Comparison of ENCODE assay signal across 13 cellular contexts in the genomic region with DNA sequence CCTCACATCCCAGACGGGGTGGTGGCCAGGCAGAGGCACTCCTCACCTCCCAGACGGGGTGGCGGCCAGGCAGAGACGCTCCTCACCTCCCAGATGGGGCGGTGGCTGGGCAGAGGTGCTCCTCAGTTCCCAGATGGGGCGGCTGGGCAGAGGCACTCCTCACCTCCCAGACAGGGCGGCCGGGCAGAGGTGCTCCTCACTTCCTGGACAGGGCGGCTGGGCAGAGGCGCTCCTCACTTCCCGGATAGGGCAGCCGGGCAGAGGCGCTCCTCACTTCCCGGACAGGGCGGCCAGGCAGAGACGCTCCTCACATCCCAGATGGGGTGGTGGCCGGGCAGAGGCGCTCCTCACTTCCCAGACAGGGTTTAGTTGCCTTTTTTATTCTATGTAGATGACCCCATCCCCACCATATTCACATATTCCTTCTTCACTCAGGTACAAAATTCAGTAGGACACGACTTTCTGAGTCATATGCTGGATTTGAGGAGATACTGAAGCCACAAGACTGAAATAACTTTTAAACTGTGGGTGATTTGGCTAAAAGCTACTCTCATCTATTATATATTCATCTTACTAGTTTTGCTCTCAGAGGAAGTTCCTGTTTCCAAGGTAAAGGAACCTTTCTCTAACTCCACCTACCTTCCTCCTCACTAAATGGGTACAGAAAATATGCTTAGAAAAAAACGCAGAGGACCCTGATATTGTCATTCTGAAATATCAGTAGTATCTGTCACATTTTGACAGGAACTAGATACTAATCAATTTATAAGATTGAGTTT. TPM values are rescaled to one million over a fixed set of nuclear protein-coding genes. Genes with fewer than 3 reads are reported as not detected.
DNase-seq lines count a peak whose midpoint lies in the region; ATAC-seq and TF ChIP-seq lines count a peak whose summit lies in the region.
"Had no signal": no experiment of that assay in that cellular context is flagged by ENCODE, and none has a peak within 500 bp of the region (broad histone marks: within the 10 kb centered on the region; RNA-seq: fewer than 3 reads in every experiment).

No MANE protein-coding gene starts in this region.

- H3K36me3 Mint-ChIP-seq in activated B cell treated with CpG ODN at 0.5 μM for 24 hours (ENCODE audit: low read depth) (peaks cover 41% of the 10 kb centered on the region), memory B cell (peaks cover 11% of the 10 kb centered on the region), CD14-positive monocyte (peaks cover 48 to 54% of the 10 kb centered on the region in 2 donors), GM23338 (ENCODE audit: low read depth) (peaks cover 32% of the 10 kb centered on the region)
- H3K36me3 Mint-ChIP-seq in stimulated activated memory B cell treated with anti-CD40 and anti-IgM and Interleukin-4, amounts not matched to agents 10 μg/mL and 1 μg/mL and 100 μg/mL, for 72 hours: peaks cover 66% of the 10 kb centered on the region

- no peak overlapping the region for H3K4me3 ChIP-seq in DND-41 (ENCODE audit: low read depth in 1 of 2, low read length in 2 of 2)
- no peak overlapping the region for H3K4me3 ChIP-seq in GM23338
- H3K4me3 ChIP-seq: HAP-1 had no signal

- H2AFZ ChIP-seq in DND-41 (ENCODE audit: low read depth, low read length): no peak overlapping the region
- no peak overlapping the region for H2AFZ ChIP-seq in GM23338

- no peak overlapping the region for H3K9ac ChIP-seq in DND-41 (ENCODE audit: low read depth, low read length)

- H3K27ac ChIP-seq in DND-41 (ENCODE audit: low read length) (no peak overlapping the region), GM23338 (ENCODE audit: low read depth) (no peak overlapping the region)
- H3K27ac ChIP-seq: C4-2B had no signal

- no peak for TF ChIP-seq CTCF in DND-41 (IDR thresholded peaks at IDR 0.05; ENCODE audit: borderline replicate concordance, extremely low read depth, low read length, poor library complexity, severe bottlenecking)
- TF ChIP-seq CTCF in activated B cell treated with CpG ODN at 0.5 μM for 24 hours (IDR thresholded peaks at IDR 0.05): no peak
- TF ChIP-seq CTCF in CD14-positive monocyte (IDR thresholded peaks at IDR 0.05): no peak
- TF ChIP-seq CTCF in GM23338 (conservative IDR thresholded peaks at IDR 0.05; ENCODE audit: low read depth in 2 of 2): no peak

- ATAC-seq in DND-41 (ENCODE audit: insufficient read depth, low read depth) (no peak), activated B cell treated with CpG ODN at 0.5 μM for 24 hours (ENCODE audit: low read depth) (peak; percentile 63), memory B cell (ENCODE audit: low read depth) (peak; percentile 63), GM23338 (no peak), GM19463 (IDR thresholded peaks at IDR 0.05; ENCODE audit: unreplicated experiment) (no peak)
- peak; percentile 55 for ATAC-seq in stimulated activated memory B cell treated with anti-CD40 and anti-IgM and Interleukin-4, amounts not matched to agents 10 μg/mL and 1 μg/mL and 100 μg/mL, for 72 hours
- ATAC-seq: HepG2 had no signal

- H3K9me3 Mint-ChIP-seq in activated B cell treated with CpG ODN at 0.5 μM for 24 hours (no peaks in the 10 kb centered on the region), memory B cell (no peaks in the 10 kb centered on the region), CD14-positive monocyte (peaks cover 0 to 4% (median 2%) of the 10 kb centered on the region in 7 donors), GM23338 (peaks cover 48% of the 10 kb centered on the region)
- H3K9me3 Mint-ChIP-seq in stimulated activated memory B cell treated with anti-CD40 and anti-IgM and Interleukin-4, amounts not matched to agents 10 μg/mL and 1 μg/mL and 100 μg/mL, for 72 hours: no peaks in the 10 kb centered on the region

- H3K4me1 Mint-ChIP-seq in activated B cell treated with CpG ODN at 0.5 μM for 24 hours (peaks cover 78% of the 10 kb centered on the region), memory B cell (peaks cover 39% of the 10 kb centered on the region), CD14-positive monocyte (peaks cover 43% of the 10 kb centered on the region), GM23338 (no peaks in the 10 kb centered on the region)
- peaks cover 65% of the 10 kb centered on the region for H3K4me1 Mint-ChIP-seq in stimulated activated memory B cell treated with anti-CD40 and anti-IgM and Interleukin-4, amounts not matched to agents 10 μg/mL and 1 μg/mL and 100 μg/mL, for 72 hours

- no peaks in the 10 kb centered on the region for H3K36me3 ChIP-seq in DND-41 (ENCODE audit: insufficient read depth, low read length)
- no peaks in the 10 kb centered on the region; the same call in none of the 2 replicates for H3K36me3 ChIP-seq in GM23338 (ENCODE audit: insufficient read depth)
- H3K36me3 ChIP-seq: BE2C, HAP-1 had no signal

- H3F3A ChIP-seq in GM23338 (replicated peaks; ENCODE audit: low read depth): no peaks in the 10 kb centered on the region

- H3K27ac Mint-ChIP-seq in activated B cell treated with CpG ODN at 0.5 μM for 24 hours (peak overlapping the region; percentile 80), memory B cell (peak overlapping the region; percentile 93), CD14-positive monocyte (no peak overlapping the region), GM23338 (no peak overlapping the region)
- peak overlapping the region; percentile 83 for H3K27ac Mint-ChIP-seq in stimulated activated memory B cell treated with anti-CD40 and anti-IgM and Interleukin-4, amounts not matched to agents 10 μg/mL and 1 μg/mL and 100 μg/mL, for 72 hours

- POLR2A ChIA-PET in activated B cell treated with CpG ODN at 0.5 μM for 24 hours (lab: Charles Lee): interaction anchor here (0.8 to 2.0 kb wide), 8 partner anchors 9 to 69 kb away, joined by 3 to 7 read pairs (median 4); a partner anchor contains a TSS

- H3K9me2 ChIP-seq in GM23338 (ENCODE audit: insufficient read depth): 0 out of 2 replicates have a peak, but pooled peaks cover 8% of the 10 kb centered on the region

- CTCF ChIA-PET in activated B cell treated with CpG ODN at 0.5 μM for 24 hours (lab: Charles Lee): interaction anchor here (1.2 to 2.0 kb wide), 2 partner anchors 17 to 117 kb away, joined by 3 to 6 read pairs; a partner anchor contains a TSS

- H3K9me3 ChIP-seq in DND-41 (ENCODE audit: insufficient read depth, low read length, severe bottlenecking): peaks cover 3% of the 10 kb centered on the region
- H3K9me3 ChIP-seq: BE2C, HAP-1 had no signal

- H3K27me3 ChIP-seq in DND-41 (ENCODE audit: insufficient read depth, low read length, poor library complexity) (no peaks in the 10 kb centered on the region), GM23338 (ENCODE audit: insufficient read depth) (no peaks in the 10 kb centered on the region)
- H3K27me3 ChIP-seq: BE2C had no signal

- no peak overlapping the region for H3K4me2 ChIP-seq in DND-41 (ENCODE audit: insufficient read depth, low read length)
- no peak overlapping the region for H3K4me2 ChIP-seq in GM23338

- intact Hi-C loops in activated B cell treated with CpG ODN at 0.5 μM for 24 hours (cut with micrococcal nuclease) (no loop called here), CD14-positive monocyte (cut with micrococcal nuclease) (no loop called here)

- H4K20me1 ChIP-seq in DND-41 (ENCODE audit: insufficient read depth, low read length) (no peaks in the 10 kb centered on the region), GM23338 (replicated peaks; ENCODE audit: insufficient read depth) (no peaks in the 10 kb centered on the region)

- DNase-seq in DND-41 (peak; percentile 5), activated B cell treated with CpG ODN at 0.5 μM for 24 hours (no peak), memory B cell (ENCODE audit: low spot score in 2 of 2) (no peak), CD14-positive monocyte (ENCODE audit: low spot score) (no peak), GM23338 (ENCODE audit: low spot score) (no peak)
- DNase-seq in stimulated activated CD8-positive, alpha-beta memory T cell treated with anti-CD3 and anti-CD28 coated beads, Interleukin-4, amount 100 ng/mL, for 48 hours: no peak
- DNase-seq: DMS53 had no signal

- H3K79me2 ChIP-seq in DND-41 (ENCODE audit: insufficient read depth, low read length) (no peaks in the 10 kb centered on the region), GM23338 (replicated peaks; ENCODE audit: insufficient read depth) (no peaks in the 10 kb centered on the region)

- H3K4me3 Mint-ChIP-seq in activated B cell treated with CpG ODN at 0.5 μM for 24 hours: no peak overlapping the region
- peak overlapping the region; percentile 49 for H3K4me3 Mint-ChIP-seq in memory B cell
- H3K4me3 Mint-ChIP-seq in stimulated activated memory B cell treated with anti-CD40 and anti-IgM and Interleukin-4, amounts not matched to agents 10 μg/mL and 1 μg/mL and 100 μg/mL, for 72 hours: peak overlapping the region; percentile 38
- no peak overlapping the region for H3K4me3 Mint-ChIP-seq in CD14-positive monocyte
- no peak overlapping the region for H3K4me3 Mint-ChIP-seq in GM23338

- H3K27me3 Mint-ChIP-seq in activated B cell treated with CpG ODN at 0.5 μM for 24 hours: no peaks in the 10 kb centered on the region
- no peaks in the 10 kb centered on the region for H3K27me3 Mint-ChIP-seq in memory B cell
- no peaks in the 10 kb centered on the region for H3K27me3 Mint-ChIP-seq in stimulated activated memory B cell treated with anti-CD40 and anti-IgM and Interleukin-4, amounts not matched to agents 10 μg/mL and 1 μg/mL and 100 μg/mL, for 72 hours
- H3K27me3 Mint-ChIP-seq in CD14-positive monocyte (ENCODE audit: low read depth in 3 of 3): peaks cover 0 to 3% (median 2%) of the 10 kb centered on the region in 3 donors
- peaks cover 4% of the 10 kb centered on the region for H3K27me3 Mint-ChIP-seq in GM23338 (ENCODE audit: insufficient read depth, low read depth, poor library complexity)

- H3K4me1 ChIP-seq in DND-41 (ENCODE audit: insufficient read depth, low read length) (no peaks in the 10 kb centered on the region), GM23338 (ENCODE audit: insufficient read depth) (no peaks in the 10 kb centered on the region)
- H3K4me1 ChIP-seq: BE2C, HAP-1 had no signal

TF ChIP-seq in GM23338, 12 proteins besides CTCF, POLR2A, EP300 and RAD21:
- no peak for TF ChIP-seq POLR2AphosphoS5 (IDR thresholded peaks at IDR 0.05; ENCODE audit: low read depth)
- TF ChIP-seq, protein P1, sequence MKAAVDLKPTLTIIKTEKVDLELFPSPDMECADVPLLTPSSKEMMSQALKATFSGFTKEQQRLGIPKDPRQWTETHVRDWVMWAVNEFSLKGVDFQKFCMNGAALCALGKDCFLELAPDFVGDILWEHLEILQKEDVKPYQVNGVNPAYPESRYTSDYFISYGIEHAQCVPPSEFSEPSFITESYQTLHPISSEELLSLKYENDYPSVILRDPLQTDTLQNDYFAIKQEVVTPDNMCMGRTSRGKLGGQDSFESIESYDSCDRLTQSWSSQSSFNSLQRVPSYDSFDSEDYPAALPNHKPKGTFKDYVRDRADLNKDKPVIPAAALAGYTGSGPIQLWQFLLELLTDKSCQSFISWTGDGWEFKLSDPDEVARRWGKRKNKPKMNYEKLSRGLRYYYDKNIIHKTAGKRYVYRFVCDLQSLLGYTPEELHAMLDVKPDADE (IDR thresholded peaks at IDR 0.05): no peak

RNA-seq across cellular contexts. Expression of a gene that starts 54.4 kb away (rescaled TPM):
- 187 TPM in 2 replicates for total RNA-seq in activated B cell treated with CpG ODN at 0.5 μM for 24 hours
- polyA plus RNA-seq in CD14-positive monocyte (10 to 100 TPM; 70.4 to 71.1 TPM), GM23338 (2016; fragmentation: Nextera tagmentation; extraction: Ambion mirVana) (2.5 and 3.6 TPM in 2 replicates)
- total RNA-seq in GM23338 (2014; rRNA removed; shearing (Covaris generic)): 2.0 and 2.3 TPM in 2 replicates

Comparison
In these comparisons a context has a peak if more than half of its experiments do, and no peak if none do; other contexts are left out.
1. ATAC-seq: peak in activated B cell treated with CpG ODN at 0.5 μM for 24 hours (single experiment), memory B cell (single experiment) and stimulated activated memory B cell treated with anti-CD40 and anti-IgM and Interleukin-4, amounts not matched to agents 10 μg/mL and 1 μg/mL and 100 μg/mL, for 72 hours (single experiment); none in DND-41 (single experiment), GM23338 (single experiment) and GM19463 (single experiment).
2. H3K27ac Mint-ChIP-seq: peak in activated B cell treated with CpG ODN at 0.5 μM for 24 hours (single experiment), memory B cell (single experiment) and stimulated activated memory B cell treated with anti-CD40 and anti-IgM and Interleukin-4, amounts not matched to agents 10 μg/mL and 1 μg/mL and 100 μg/mL, for 72 hours (single experiment); none in CD14-positive monocyte (0 of 7) and GM23338 (single experiment).
3. H3K4me3 Mint-ChIP-seq: peak in memory B cell (single experiment) and stimulated activated memory B cell treated with anti-CD40 and anti-IgM and Interleukin-4, amounts not matched to agents 10 μg/mL and 1 μg/mL and 100 μg/mL, for 72 hours (single experiment); none in activated B cell treated with CpG ODN at 0.5 μM for 24 hours (single experiment), CD14-positive monocyte (0 of 2) and GM23338 (single experiment).
4. RNA of a gene that starts 54.4 kb away (total RNA-seq): 187 TPM in activated B cell treated with CpG ODN at 0.5 μM for 24 hours; 2.0 to 2.3 TPM in GM23338; every median in the first group is over 10 times any median in the second.